In the genomic region with DNA sequence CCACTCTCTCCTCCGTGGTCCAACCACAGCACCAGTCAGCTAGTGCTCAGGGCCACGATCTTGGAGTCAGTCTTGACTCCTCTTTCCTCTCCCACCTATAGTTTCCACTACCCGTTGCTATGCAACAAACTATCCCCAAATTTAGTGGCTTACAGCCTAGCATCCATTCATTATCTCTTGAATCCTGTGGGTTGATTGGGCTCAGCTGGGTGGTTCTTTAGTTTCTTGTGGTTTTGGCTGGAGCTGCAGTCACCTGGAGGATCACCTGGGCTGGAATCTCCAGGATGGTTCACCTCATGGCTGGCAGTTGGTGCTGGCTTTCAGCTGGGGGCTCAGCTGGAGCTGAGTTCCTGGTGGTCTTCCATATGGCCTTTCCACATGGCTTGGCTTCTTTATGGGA, we compare ENCODE assay signal across 31 cellular contexts.
"Had no signal": no experiment of that assay in that cellular context is flagged by ENCODE, and none has a peak within 500 bp of the region (broad histone marks: within the 10 kb centered on the region; RNA-seq: fewer than 3 reads in every experiment).

No MANE protein-coding gene starts in this region.

- H3K4me3 ChIP-seq: pancreas, prostate gland, skin epidermis, smooth muscle cell, spleen, suprapubic skin, testis, tibial artery, transverse colon, upper lobe of right lung, uterus had no signal

- H3K36me3 Mint-ChIP-seq: naive thymus-derived CD8-positive, alpha-beta T cell; natural killer cell treated with Interleukin-12 subunit alpha and Interleukin-12 subunit beta and Interleukin-15 and Interleukin-18, amount 100 ng/mL, for 72 hours; stimulated activated memory B cell treated with anti-CD40 and anti-IgM and Interleukin-4, amounts not matched to agents 10 μg/mL and 1 μg/mL and 100 μg/mL, for 72 hours; type B pancreatic cell had no signal

- H3K9me3 Mint-ChIP-seq: natural killer cell treated with Interleukin-12 subunit alpha and Interleukin-12 subunit beta and Interleukin-15 and Interleukin-18, amount 100 ng/mL, for 72 hours; nephron progenitor cell; stimulated activated naive CD8-positive, alpha-beta T cell treated with anti-CD3 and anti-CD28 coated beads, Interleukin-15, amount 100 ng/mL, for 72 hours; type B pancreatic cell had no signal

- H3K27ac ChIP-seq: neutrophil, pancreas, prostate gland, skin epidermis, spleen, suprapubic skin, testis, tibial artery, transverse colon, upper lobe of right lung, uterus had no signal

- H3K4me1 Mint-ChIP-seq: naive thymus-derived CD8-positive, alpha-beta T cell; neural crest cell; stimulated activated memory B cell treated with anti-CD40 and anti-IgM and Interleukin-4, amounts not matched to agents 10 μg/mL and 1 μg/mL and 100 μg/mL, for 72 hours; stimulated activated naive CD8-positive, alpha-beta T cell treated with anti-CD3 and anti-CD28 coated beads, Interleukin-15, amount 100 ng/mL, for 72 hours had no signal

- H3K36me3 ChIP-seq: neutrophil, pancreas, prostate gland, spleen, suprapubic skin, tibial artery, transverse colon, upper lobe of right lung, uterus had no signal

- H3K4me1 ChIP-seq: pancreas, prostate gland, spleen, suprapubic skin, testis, tibial artery, transverse colon, upper lobe of right lung, uterus had no signal

- FAIRE-seq: pancreas had no signal

- ATAC-seq: naive thymus-derived CD8-positive, alpha-beta T cell; natural killer cell treated with Interleukin-12 subunit alpha and Interleukin-12 subunit beta and Interleukin-15 and Interleukin-18, amount 100 ng/mL, for 72 hours; pancreas; right cardiac atrium; sciatic nerve; stimulated activated memory B cell treated with anti-CD40 and anti-IgM and Interleukin-4, amounts not matched to agents 10 μg/mL and 1 μg/mL and 100 μg/mL, for 72 hours; stimulated activated naive CD8-positive, alpha-beta T cell treated with anti-CD3 and anti-CD28 coated beads, Interleukin-15, amount 100 ng/mL, for 72 hours; stimulated activated naive CD8-positive, alpha-beta T cell treated with anti-CD3 and anti-CD28 coated beads, Interleukin-15, Interleukin-2, amounts not matched to agents 100 U/mL and 50 U/mL, for 24 hours; upper lobe of right lung had no signal

- DNase-seq: naive thymus-derived CD8-positive, alpha-beta T cell; nephron progenitor cell; nucleus accumbens; pancreas; retina; right cardiac atrium; spleen; stimulated activated CD4-positive, alpha-beta T cell treated with anti-CD3 and anti-CD28 coated beads, Interleukin-12 subunit alpha, Interleukin-12 subunit beta, amount 100 ng/mL, for 4 hours; stimulated activated CD4-positive, alpha-beta T cell treated with anti-CD3 and anti-CD28 coated beads, Interleukin-1b, Interleukin-23, amount 100 ng/mL, for 48 hours; stimulated activated CD4-positive, alpha-beta T cell treated with anti-CD3 and anti-CD28 coated beads, Interleukin-4, amount 100 ng/mL, for 1 hour; stimulated activated CD4-positive, alpha-beta T cell treated with anti-CD3 and anti-CD28 coated beads, Interleukin-4, amount 100 ng/mL, for 4 hours; stimulated activated CD8-positive, alpha-beta memory T cell treated with anti-CD3 and anti-CD28 coated beads, Interleukin-4, amount 100 ng/mL, for 48 hours; stimulated activated naive CD4-positive, alpha-beta T cell; stimulated activated naive CD8-positive, alpha-beta T cell treated with anti-CD3 and anti-CD28 coated beads, Interleukin-15, Interleukin-2, amounts not matched to agents 100 U/mL and 50 U/mL, for 24 hours; substantia nigra; testis; transverse colon; upper lobe of right lung; uterus had no signal

- H3K9me3 ChIP-seq: neutrophil, pancreas, prostate gland, suprapubic skin, testis, transverse colon, upper lobe of right lung, uterus had no signal

- H3K4me2 ChIP-seq: smooth muscle cell had no signal

- H3K27me3 ChIP-seq: pancreas, suprapubic skin, testis, transverse colon, upper lobe of right lung, uterus had no signal

- H3K4me3 Mint-ChIP-seq: naive thymus-derived CD8-positive, alpha-beta T cell; natural killer cell treated with Interleukin-12 subunit alpha and Interleukin-12 subunit beta and Interleukin-15 and Interleukin-18, amount 100 ng/mL, for 72 hours; nephron progenitor cell; neural crest cell; stimulated activated memory B cell treated with anti-CD40 and anti-IgM and Interleukin-4, amounts not matched to agents 10 μg/mL and 1 μg/mL and 100 μg/mL, for 72 hours; stimulated activated naive CD8-positive, alpha-beta T cell treated with anti-CD3 and anti-CD28 coated beads, Interleukin-15, amount 100 ng/mL, for 72 hours; type B pancreatic cell had no signal

- H3K27ac Mint-ChIP-seq: naive thymus-derived CD8-positive, alpha-beta T cell; natural killer cell treated with Interleukin-12 subunit alpha and Interleukin-12 subunit beta and Interleukin-15 and Interleukin-18, amount 100 ng/mL, for 72 hours; nephron progenitor cell; stimulated activated memory B cell treated with anti-CD40 and anti-IgM and Interleukin-4, amounts not matched to agents 10 μg/mL and 1 μg/mL and 100 μg/mL, for 72 hours; stimulated activated naive CD8-positive, alpha-beta T cell treated with anti-CD3 and anti-CD28 coated beads, Interleukin-15, amount 100 ng/mL, for 72 hours; type B pancreatic cell had no signal
